ENCODE assay signal across 34 cellular contexts in the genomic region with DNA sequence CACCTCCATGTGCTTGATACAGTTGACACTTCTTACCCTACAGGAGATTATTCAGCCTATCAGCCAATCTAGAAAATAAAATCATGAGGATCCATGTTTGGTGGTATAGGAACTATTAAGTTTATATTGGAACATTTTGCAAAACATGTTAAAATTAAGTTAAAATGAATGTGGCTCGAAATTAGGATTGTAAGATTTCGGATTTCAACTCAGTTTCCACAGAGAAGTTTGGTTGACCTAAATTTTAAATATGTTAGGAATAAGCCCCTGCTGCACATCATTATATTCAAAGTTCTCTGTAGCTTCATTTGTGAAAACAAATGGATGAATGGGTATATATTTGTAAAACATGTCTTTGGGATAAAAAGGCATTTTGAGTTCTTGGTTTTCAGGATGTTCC. TPM values are rescaled to one million over a fixed set of nuclear protein-coding genes. Genes with fewer than 3 reads are reported as not detected.
"Had no signal": no experiment of that assay in that cellular context is flagged by ENCODE, and none has a peak within 500 bp of the region (broad histone marks: within the 10 kb centered on the region; RNA-seq: fewer than 3 reads in every experiment).

A gene with protein sequence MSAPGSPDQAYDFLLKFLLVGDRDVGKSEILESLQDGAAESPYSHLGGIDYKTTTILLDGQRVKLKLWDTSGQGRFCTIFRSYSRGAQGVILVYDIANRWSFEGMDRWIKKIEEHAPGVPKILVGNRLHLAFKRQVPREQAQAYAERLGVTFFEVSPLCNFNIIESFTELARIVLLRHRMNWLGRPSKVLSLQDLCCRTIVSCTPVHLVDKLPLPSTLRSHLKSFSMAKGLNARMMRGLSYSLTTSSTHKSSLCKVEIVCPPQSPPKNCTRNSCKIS (minus strand): TSS at position 101 of the 400 bp plus-strand sequence. CDS start 18,733 bp downstream, outside the sequence.

- H3K27me3 Mint-ChIP-seq: activated B cell treated with CpG ODN at 0.5 μM for 24 hours; activated CD4-positive, alpha-beta memory T cell treated with anti-CD3 and anti-CD28 coated beads, Interleukin-2, amount 10 ng/mL, durations not matched to agents 7 days and 5 days; activated CD4-positive, alpha-beta T cell treated with anti-CD3 and anti-CD28 coated beads, Interleukin-2, amount 10 ng/mL, durations not matched to agents 24 days and 14 days; activated CD8-positive, alpha-beta memory T cell treated with anti-CD3 and anti-CD28 coated beads, Interleukin-2, amount 10 ng/mL, durations not matched to agents 7 days and 5 days; activated naive CD8-positive, alpha-beta T cell treated with anti-CD3 and anti-CD28 coated beads for 36 hours; central memory CD8-positive, alpha-beta T cell had no signal

- H3K4me3 Mint-ChIP-seq: activated B cell treated with CpG ODN at 0.5 μM for 24 hours; activated CD4-positive, alpha-beta memory T cell treated with anti-CD3 and anti-CD28 coated beads, Interleukin-2, amount 10 ng/mL, durations not matched to agents 7 days and 5 days; activated CD4-positive, alpha-beta T cell treated with anti-CD3 and anti-CD28 coated beads, Interleukin-2, amount 10 ng/mL, durations not matched to agents 24 days and 14 days; activated CD8-positive, alpha-beta memory T cell treated with anti-CD3 and anti-CD28 coated beads, Interleukin-2, amount 10 ng/mL, durations not matched to agents 7 days and 5 days; activated CD8-positive, alpha-beta T cell treated with anti-CD3 and anti-CD28 coated beads, Interleukin-2, amount 10 ng/mL, durations not matched to agents 7 days and 5 days; activated naive CD4-positive, alpha-beta T cell treated with anti-CD3 and anti-CD28 coated beads for 36 hours; activated naive CD8-positive, alpha-beta T cell treated with anti-CD3 and anti-CD28 coated beads for 36 hours; activated T-cell treated with anti-CD3 and anti-CD28 coated beads, Interleukin-2, amount 50 U/mL, for 24 hours; central memory CD8-positive, alpha-beta T cell; T-helper 1 cell treated with Interleukin-12 subunit alpha and Interleukin-12 subunit beta and Interleukin-4 antibody, amounts not matched to agents 30 μg/mL and 1 μg/mL, for 36 hours; T-helper 2 cell treated with Interferon-gamma antibody and Interleukin-4, amounts not matched to agents 5 μg/mL and 100 μg/mL, for 36 hours had no signal

- ATAC-seq: activated CD8-positive, alpha-beta memory T cell treated with anti-CD3 and anti-CD28 coated beads, Interleukin-2, amount 10 ng/mL, durations not matched to agents 7 days and 5 days; activated CD8-positive, alpha-beta T cell treated with anti-CD3 and anti-CD28 coated beads, Interleukin-2, amount 10 ng/mL, durations not matched to agents 7 days and 5 days; activated naive CD4-positive, alpha-beta T cell treated with anti-CD3 and anti-CD28 coated beads, Interleukin-2, amount 50 U/mL, for 72 hours; body of pancreas had no signal

- H3K27ac Mint-ChIP-seq: activated B cell treated with CpG ODN at 0.5 μM for 24 hours; activated CD4-positive, alpha-beta memory T cell treated with anti-CD3 and anti-CD28 coated beads, Interleukin-2, amount 10 ng/mL, durations not matched to agents 7 days and 5 days; activated CD4-positive, alpha-beta T cell treated with anti-CD3 and anti-CD28 coated beads, Interleukin-2, amount 10 ng/mL, durations not matched to agents 24 days and 14 days; activated CD8-positive, alpha-beta memory T cell treated with anti-CD3 and anti-CD28 coated beads, Interleukin-2, amount 10 ng/mL, durations not matched to agents 7 days and 5 days; activated CD8-positive, alpha-beta T cell treated with anti-CD3 and anti-CD28 coated beads, Interleukin-2, amount 10 ng/mL, durations not matched to agents 7 days and 5 days; activated naive CD4-positive, alpha-beta T cell treated with anti-CD3 and anti-CD28 coated beads for 36 hours; activated naive CD4-positive, alpha-beta T cell treated with anti-CD3 and anti-CD28 coated beads, Interleukin-2, amount 50 U/mL, for 72 hours; activated naive CD8-positive, alpha-beta T cell treated with anti-CD3 and anti-CD28 coated beads for 36 hours; activated T-cell treated with anti-CD3 and anti-CD28 coated beads, Interleukin-2, amount 50 U/mL, for 24 hours; activated T-helper 2 cell treated with anti-CD3 and anti-CD28 coated beads, Interferon-gamma antibody, Interleukin-2, Interleukin-4, amounts not matched to agents 10 μg/mL and 5 μg/mL and 100 μg/mL, durations not matched to agents 14 hours and 24 hours and 36 hours; T-helper 1 cell treated with Interleukin-12 subunit alpha and Interleukin-12 subunit beta and Interleukin-4 antibody, amounts not matched to agents 30 μg/mL and 1 μg/mL, for 36 hours; T-helper 2 cell treated with Interferon-gamma antibody and Interleukin-4, amounts not matched to agents 5 μg/mL and 100 μg/mL, for 36 hours had no signal

- H3K4me1 ChIP-seq: adrenal gland, body of pancreas had no signal

- H3K9me3 Mint-ChIP-seq: activated B cell treated with CpG ODN at 0.5 μM for 24 hours; activated CD4-positive, alpha-beta memory T cell treated with anti-CD3 and anti-CD28 coated beads, Interleukin-2, amount 10 ng/mL, durations not matched to agents 7 days and 5 days; activated CD4-positive, alpha-beta T cell treated with anti-CD3 and anti-CD28 coated beads, Interleukin-2, amount 10 ng/mL, durations not matched to agents 24 days and 14 days; activated naive CD4-positive, alpha-beta T cell treated with anti-CD3 and anti-CD28 coated beads for 36 hours; activated naive CD4-positive, alpha-beta T cell treated with anti-CD3 and anti-CD28 coated beads, Interleukin-2, amount 50 U/mL, for 72 hours; activated naive CD8-positive, alpha-beta T cell treated with anti-CD3 and anti-CD28 coated beads for 36 hours; activated T-cell treated with anti-CD3 and anti-CD28 coated beads, Interleukin-2, amount 50 U/mL, for 24 hours; activated T-helper 2 cell treated with anti-CD3 and anti-CD28 coated beads, Interferon-gamma antibody, Interleukin-2, Interleukin-4, amounts not matched to agents 10 μg/mL and 5 μg/mL and 100 μg/mL, durations not matched to agents 14 hours and 24 hours and 36 hours; central memory CD8-positive, alpha-beta T cell; T-helper 1 cell treated with Interleukin-12 subunit alpha and Interleukin-12 subunit beta and Interleukin-4 antibody, amounts not matched to agents 30 μg/mL and 1 μg/mL, for 36 hours; T-helper 2 cell treated with Interferon-gamma antibody and Interleukin-4, amounts not matched to agents 5 μg/mL and 100 μg/mL, for 36 hours had no signal

- DNase-seq: activated B cell treated with CpG ODN at 0.5 μM for 24 hours; activated CD4-positive, alpha-beta memory T cell treated with anti-CD3 and anti-CD28 coated beads, Interleukin-2, amount 10 ng/mL, durations not matched to agents 7 days and 5 days; activated CD4-positive, alpha-beta T cell treated with anti-CD3 and anti-CD28 coated beads for 4 hours; activated CD4-positive, alpha-beta T cell treated with anti-CD3 and anti-CD28 coated beads, Interleukin-2, amount 10 ng/mL, durations not matched to agents 24 days and 14 days; activated CD4-positive, alpha-beta T cell treated with anti-CD3 and anti-CD28 coated beads, Interleukin-2, amount 50 U/mL, for 48 hours; activated CD4-positive, CD25-positive, alpha-beta regulatory T cell treated with anti-CD3 and anti-CD28 coated beads, Interleukin-2, amount 50 U/mL, for 72 hours; activated CD8-positive, alpha-beta memory T cell treated with anti-CD3 and anti-CD28 coated beads for 24 hours; activated CD8-positive, alpha-beta memory T cell treated with anti-CD3 and anti-CD28 coated beads, Interleukin-2, amount 10 ng/mL, durations not matched to agents 7 days and 5 days; activated CD8-positive, alpha-beta memory T cell treated with anti-CD3 and anti-CD28 coated beads, Interleukin-2, amount 50 U/mL, for 48 hours; activated CD8-positive, alpha-beta T cell treated with anti-CD3 and anti-CD28 coated beads, Interleukin-2, amount 10 ng/mL, durations not matched to agents 7 days and 5 days; activated effector memory CD4-positive, alpha-beta T cell treated with Interleukin-2 at 50 U/mL for 16 hours; activated gamma-delta T cell treated with Interleukin-2 at 50 U/mL for 16 hours; activated naive CD4-positive, alpha-beta T cell; activated naive CD4-positive, alpha-beta T cell treated with anti-CD3 and anti-CD28 coated beads for 36 hours; activated naive CD4-positive, alpha-beta T cell treated with anti-CD3 and anti-CD28 coated beads, Interleukin-2, amount 50 U/mL, for 16 hours; activated naive CD8-positive, alpha-beta T cell treated with anti-CD3 and anti-CD28 coated beads for 36 hours; activated T-cell treated with anti-CD3 and anti-CD28 coated beads, Interleukin-2, amount 50 U/mL, for 24 hours; activated T-cell treated with anti-CD3 and anti-CD28 coated beads, Interleukin-2, amount 50 U/mL, for 48 hours; adrenal gland; amniotic stem cell; aorta; body of pancreas; caudate nucleus; cerebellar nuclear complex; T-helper 1 cell; T-helper 2 cell; T-helper 9 cell had no signal

- H3K9me3 ChIP-seq: adrenal gland, body of pancreas had no signal

- H3K4me3 ChIP-seq: adrenal gland, body of pancreas, cardiac muscle cell had no signal

- H3K4me1 Mint-ChIP-seq: activated B cell treated with CpG ODN at 0.5 μM for 24 hours; activated CD4-positive, alpha-beta memory T cell treated with anti-CD3 and anti-CD28 coated beads, Interleukin-2, amount 10 ng/mL, durations not matched to agents 7 days and 5 days; activated CD4-positive, alpha-beta T cell treated with anti-CD3 and anti-CD28 coated beads, Interleukin-2, amount 10 ng/mL, durations not matched to agents 24 days and 14 days; activated CD8-positive, alpha-beta memory T cell treated with anti-CD3 and anti-CD28 coated beads, Interleukin-2, amount 10 ng/mL, durations not matched to agents 7 days and 5 days; activated naive CD8-positive, alpha-beta T cell treated with anti-CD3 and anti-CD28 coated beads for 36 hours; central memory CD8-positive, alpha-beta T cell had no signal

- H3K27ac ChIP-seq: body of pancreas, cardiac muscle cell, VCaP had no signal

- H3K27me3 ChIP-seq: body of pancreas, cardiac muscle cell had no signal

- H3K36me3 ChIP-seq: adrenal gland, cardiac muscle cell had no signal

- H3K36me3 Mint-ChIP-seq: activated CD8-positive, alpha-beta memory T cell treated with anti-CD3 and anti-CD28 coated beads, Interleukin-2, amount 10 ng/mL, durations not matched to agents 7 days and 5 days; activated naive CD4-positive, alpha-beta T cell treated with anti-CD3 and anti-CD28 coated beads, Interleukin-2, amount 50 U/mL, for 72 hours; activated naive CD8-positive, alpha-beta T cell treated with anti-CD3 and anti-CD28 coated beads for 36 hours had no signal

RNA-seq across cellular contexts. Expression of the gene that starts here (rescaled TPM):
- total RNA-seq: activated CD8-positive, alpha-beta T cell treated with anti-CD3 and anti-CD28 coated beads, Interleukin-2, amount 10 ng/mL, durations not matched to agents 7 days and 5 days; activated T-helper 2 cell treated with anti-CD3 and anti-CD28 coated beads, Interferon-gamma antibody, Interleukin-2, Interleukin-4, amounts not matched to agents 10 μg/mL and 5 μg/mL and 100 μg/mL, durations not matched to agents 14 hours and 24 hours and 36 hours had no signal
